1 cellular context compared by ENCODE assay signal in the genomic region with DNA sequence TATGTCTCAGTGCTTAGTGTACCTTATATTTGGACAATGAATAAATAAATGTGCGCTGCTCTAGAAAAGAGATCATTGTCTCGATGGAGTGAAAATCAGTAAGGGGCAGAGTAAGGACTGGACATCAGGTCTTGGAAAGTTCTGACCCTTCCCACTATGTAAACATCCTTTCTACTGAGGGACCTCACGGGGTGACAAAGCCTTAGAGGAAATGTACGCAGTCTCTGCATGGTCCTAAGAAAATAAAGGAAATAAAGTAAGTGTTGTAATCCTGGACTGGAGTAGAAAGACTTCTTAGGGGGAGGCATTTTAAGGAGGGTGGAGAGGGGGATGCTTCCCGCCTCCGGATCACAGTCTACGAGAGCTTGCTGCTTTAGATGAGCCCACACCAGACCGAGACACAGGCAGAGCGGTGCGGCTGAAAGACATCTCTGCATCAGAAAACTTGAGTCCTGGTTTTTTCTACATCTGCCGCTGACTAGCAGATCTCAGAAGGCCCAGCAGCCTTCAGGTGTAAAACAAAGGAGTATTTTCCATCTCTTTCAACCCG.
TF ChIP-seq lines count a peak whose summit lies in the region.

No MANE protein-coding gene starts in this region.

TF ChIP-seq in SK-N-SH, 30 proteins besides CTCF, POLR2A, EP300 and RAD21 (continued from another document):
- TF ChIP-seq PBX3 (IDR thresholded peaks at IDR 0.05) (no peak), USF2 (IDR thresholded peaks at IDR 0.05; ENCODE audit: borderline replicate concordance, low read depth, low read length) (no peak), USF1 (IDR thresholded peaks at IDR 0.05; ENCODE audit: borderline replicate concordance, low read depth) (no peak), REST (IDR thresholded peaks at IDR 0.05; ENCODE audit: low read depth, low read length) (no peak)
- TF ChIP-seq, protein P1, sequence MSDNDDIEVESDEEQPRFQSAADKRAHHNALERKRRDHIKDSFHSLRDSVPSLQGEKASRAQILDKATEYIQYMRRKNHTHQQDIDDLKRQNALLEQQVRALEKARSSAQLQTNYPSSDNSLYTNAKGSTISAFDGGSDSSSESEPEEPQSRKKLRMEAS (IDR thresholded peaks at IDR 0.05; ENCODE audit: low read depth), result no peak
TF ChIP-seq in SK-N-SH: peak in this region for 0.
